Comparison of ENCODE assay signal across 9 cellular contexts in the genomic region with DNA sequence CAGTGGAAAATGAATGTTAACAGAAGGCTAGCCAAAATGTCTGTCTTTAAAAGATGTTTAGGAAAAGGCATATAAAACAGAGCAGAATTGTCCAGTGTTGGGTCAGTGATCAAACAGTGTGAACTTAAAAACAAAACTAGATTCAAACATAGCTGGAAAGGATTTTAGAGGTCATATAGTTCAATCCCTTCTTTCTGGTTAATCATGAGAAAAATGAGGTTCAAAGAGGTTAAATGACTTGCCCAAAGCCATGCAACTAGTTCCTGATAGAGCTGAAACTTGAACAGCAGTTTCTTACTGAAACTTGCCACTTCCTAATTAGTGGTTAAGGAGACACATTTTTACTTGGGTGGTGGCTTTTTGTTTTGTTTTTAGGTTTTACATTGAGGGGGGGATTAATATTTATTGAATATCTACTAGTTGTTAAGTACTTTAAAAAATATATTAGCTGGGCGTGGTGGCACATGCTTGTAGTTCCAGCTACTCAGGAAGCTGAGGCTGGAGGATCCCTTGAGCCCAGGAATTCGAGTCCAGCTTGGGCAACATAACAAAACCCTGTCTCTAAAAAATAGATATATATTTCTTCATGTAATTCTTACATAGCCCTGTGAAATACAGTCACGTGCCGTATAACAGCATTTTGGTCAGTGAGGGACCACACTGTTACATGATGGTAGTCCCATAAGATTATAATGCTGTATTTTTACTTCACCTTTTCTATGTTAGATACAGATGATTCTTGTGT. TPM values are rescaled to one million over a fixed set of nuclear protein-coding genes. Genes with fewer than 3 reads are reported as not detected.
DNase-seq lines count a peak whose midpoint lies in the region; FAIRE-seq and TF ChIP-seq lines count a peak whose summit lies in the region.
"Had no signal": no experiment of that assay in that cellular context is flagged by ENCODE, and none has a peak within 500 bp of the region (broad histone marks: within the 10 kb centered on the region; RNA-seq: fewer than 3 reads in every experiment).

No MANE protein-coding gene starts in this region.

- H2AFZ ChIP-seq in endothelial cell of umbilical vein (ENCODE audit: low read depth, low read length) = no peak overlapping the region

- H3K4me1 ChIP-seq in endothelial cell of umbilical vein (ENCODE audit: control insufficient read depth, extremely low read depth, insufficient read depth, low read length) (peaks cover 78% of the 10 kb centered on the region), stomach (peaks cover 51 to 73% (median 55%) of the 10 kb centered on the region in 4 donors)

- H3K27ac Mint-ChIP-seq in activated CD4-positive, alpha-beta T cell treated with anti-CD3 and anti-CD28 coated beads, Interleukin-2, amount 10 ng/mL, durations not matched to agents 7 days and 5 days = peak overlapping the region; percentile 69

- DNase-seq in activated CD4-positive, alpha-beta T cell treated with anti-CD3 and anti-CD28 coated beads, Interleukin-2, amount 10 ng/mL, durations not matched to agents 7 days and 5 days = no peak
- no peak for DNase-seq in activated CD4-positive, alpha-beta T cell treated with anti-CD3 and anti-CD28 coated beads for 4 hours
- DNase-seq in MV-4-11 (lab: John Stamatoyannopoulos, UW) (peak; percentile 78), endothelial cell of umbilical vein (ENCODE audit: low read depth, low spot score) (peak; percentile 47), stomach (no peak), GM03348 (ENCODE audit: low spot score) (no peak), COLO668 (lab: John Stamatoyannopoulos, UW; ENCODE audit: unreplicated experiment) (no peak), NCI-H1417 (lab: John Stamatoyannopoulos, UW) (no peak)
- DNase-seq: nephron progenitor cell had no signal

- peaks cover 8% of the 10 kb centered on the region for H3K27me3 Mint-ChIP-seq in activated CD4-positive, alpha-beta T cell treated with anti-CD3 and anti-CD28 coated beads, Interleukin-2, amount 10 ng/mL, durations not matched to agents 7 days and 5 days

- H4K20me1 ChIP-seq in endothelial cell of umbilical vein (replicated peaks; ENCODE audit: control insufficient read depth, extremely low read depth, insufficient read depth, low read length) = no peaks in the 10 kb centered on the region

- no peaks in the 10 kb centered on the region for H3K27me3 ChIP-seq in endothelial cell of umbilical vein (ENCODE audit: control insufficient read depth in 2 of 2, insufficient read depth in 2 of 2, low read length in 2 of 2)
- no peaks in the 10 kb centered on the region for H3K27me3 ChIP-seq in stomach

- TF ChIP-seq POLR2A in endothelial cell of umbilical vein (IDR thresholded peaks at IDR 0.05; ENCODE audit: low read depth, low read length) (no peak), stomach (IDR thresholded peaks at IDR 0.05) (no peak)

- H3K27ac ChIP-seq in endothelial cell of umbilical vein (ENCODE audit: insufficient read depth, low read depth, low read length) (peak overlapping the region; percentile 98), stomach (peak overlapping the region; percentile 32 to 76 (median 50))

- peak overlapping the region; percentile 2 for H3K4me3 Mint-ChIP-seq in activated CD4-positive, alpha-beta T cell treated with anti-CD3 and anti-CD28 coated beads, Interleukin-2, amount 10 ng/mL, durations not matched to agents 7 days and 5 days
- H3K4me3 Mint-ChIP-seq: nephron progenitor cell had no signal

- peak; percentile 42 for FAIRE-seq in endothelial cell of umbilical vein (lab: Jason Lieb, UNC)

- BruUV-seq in endothelial cell of umbilical vein (replicated peaks; lab: Mats Ljungman, UMichigan) = TSS peak; percentile 53

- peaks cover 69% of the 10 kb centered on the region for H3K4me1 Mint-ChIP-seq in activated CD4-positive, alpha-beta T cell treated with anti-CD3 and anti-CD28 coated beads, Interleukin-2, amount 10 ng/mL, durations not matched to agents 7 days and 5 days

- dilution Hi-C loops in endothelial cell of umbilical vein (cut with MboI; ENCODE audit: extremely low pct_ligation_motif_present, low sequenced_read_pairs) = no loop called here

- H3K36me3 ChIP-seq in endothelial cell of umbilical vein (ENCODE audit: control insufficient read depth in 2 of 2, extremely low read depth in 1 of 2, insufficient read depth in 2 of 2, low read length in 2 of 2) (peaks cover 5 to 9% of the 10 kb centered on the region in 2 experiments), stomach (peaks cover 12 to 19% (median 18%) of the 10 kb centered on the region in 4 donors)

- TF ChIP-seq CTCF in endothelial cell of umbilical vein (IDR thresholded peaks at IDR 0.05; ENCODE audit: extremely low read depth in 1 of 2, insufficient read depth in 1 of 2, low read depth in 1 of 2, low read length in 2 of 2) = no peak
- no peak for TF ChIP-seq CTCF in stomach (IDR thresholded peaks at IDR 0.05)

- no peak for TF ChIP-seq EP300 in stomach (IDR thresholded peaks at IDR 0.05)

- CTCF ChIA-PET in activated CD4-positive, alpha-beta T cell treated with anti-CD3 and anti-CD28 coated beads, Interleukin-2, amount 10 ng/mL, durations not matched to agents 7 days and 5 days (lab: Charles Lee) = interaction anchor here (1.0 to 1.8 kb wide), 4 partner anchors 9 to 439 kb away, joined by 3 to 9 read pairs (median 4); no protein-coding TSS in a partner anchor
- CTCF ChIA-PET in endothelial cell of umbilical vein (lab: Charles Lee) = interaction anchor here (1.2 to 5.7 kb wide), 11 partner anchors 10 to 84 kb away, joined by 3 to 39 read pairs (median 10); a partner anchor contains a TSS

- H3K9me3 ChIP-seq in endothelial cell of umbilical vein (replicated peaks; ENCODE audit: control insufficient read depth, insufficient read depth, low read length) = no peaks in the 10 kb centered on the region
- no peaks in the 10 kb centered on the region for H3K9me3 ChIP-seq in stomach

- H3K4me2 ChIP-seq in endothelial cell of umbilical vein (ENCODE audit: insufficient read depth, low read length) = peak overlapping the region; percentile 62

- H3K36me3 Mint-ChIP-seq in activated CD4-positive, alpha-beta T cell treated with anti-CD3 and anti-CD28 coated beads, Interleukin-2, amount 10 ng/mL, durations not matched to agents 7 days and 5 days (ENCODE audit: low read depth) = peaks cover 17% of the 10 kb centered on the region

- WGBS in stomach, 5 donors = 61 to 67% (median 63%) methylated on average over 4 of the region's 4 CpGs

- H3K9me3 Mint-ChIP-seq in activated CD4-positive, alpha-beta T cell treated with anti-CD3 and anti-CD28 coated beads, Interleukin-2, amount 10 ng/mL, durations not matched to agents 7 days and 5 days = no peaks in the 10 kb centered on the region
- H3K9me3 Mint-ChIP-seq: nephron progenitor cell had no signal

- no peaks in the 10 kb centered on the region for H3K9me1 ChIP-seq in endothelial cell of umbilical vein (replicated peaks; ENCODE audit: control insufficient read depth, extremely low read depth, insufficient read depth, low read length)

- peak overlapping the region; percentile 73 for H3K9ac ChIP-seq in endothelial cell of umbilical vein (replicated peaks; ENCODE audit: extremely low read depth, insufficient read depth, low read length)

- H3K4me3 ChIP-seq in endothelial cell of umbilical vein (replicated peaks in 1 of 3; ENCODE audit: insufficient read depth in 1 of 3, low read depth in 1 of 3, low read length in 3 of 3) (peak overlapping the region in 1 of 3 experiments; percentile 3), stomach (no peak overlapping the region)

- POLR2A ChIA-PET in activated CD4-positive, alpha-beta T cell treated with anti-CD3 and anti-CD28 coated beads, Interleukin-2, amount 10 ng/mL, durations not matched to agents 7 days and 5 days (lab: Charles Lee) = interaction anchor here (0.5 kb wide), 1 partner anchor 1408 kb away, joined by 4 read pairs; no protein-coding TSS in a partner anchor
- POLR2A ChIA-PET in endothelial cell of umbilical vein (lab: Charles Lee) = interaction anchor here (0.6 to 0.8 kb wide), 2 partner anchors 35 to 86 kb away, joined by 4 to 6 read pairs; a partner anchor contains a TSS

- intact Hi-C loops in endothelial cell of umbilical vein (cut with micrococcal nuclease) (loop anchor here (1.0 to 2.0 kb wide), 4 partner anchors 8 to 75 kb away; no protein-coding TSS in a partner anchor), stomach (cut with DNase I; ENCODE audit: low total_unique reads) (no loop called here)

- H3K79me2 ChIP-seq in endothelial cell of umbilical vein (ENCODE audit: control insufficient read depth, insufficient read depth, low read length) = peaks cover 63% of the 10 kb centered on the region

TF ChIP-seq in endothelial cell of umbilical vein, 7 proteins besides CTCF, POLR2A, EP300 and RAD21 (continues in another document):
- TF ChIP-seq FOS (IDR thresholded peaks at IDR 0.05; ENCODE audit: borderline replicate concordance, insufficient read depth, low read length) (no peak), MYC (IDR thresholded peaks at IDR 0.05; ENCODE audit: low read depth, low read length) (no peak)

RNA-seq across cellular contexts. Expression of a gene that starts 20.4 kb away (rescaled TPM):
- total RNA-seq in activated CD4-positive, alpha-beta T cell treated with anti-CD3 and anti-CD28 coated beads, Interleukin-2, amount 10 ng/mL, durations not matched to agents 7 days and 5 days = 1 to 10 TPM; 5.5 to 5.7 TPM
- total RNA-seq in endothelial cell of umbilical vein (25.4 and 33.7 TPM in 2 replicates), stomach (10 to 100 TPM; 23.9 to 53.1 (median 31.3) TPM)
- polyA plus RNA-seq in endothelial cell of umbilical vein (25.5 and 29.0 TPM in 2 replicates), stomach (1 to 10 TPM; 8.3 to 9.5 (median 9.1) TPM)
- 23.9 and 24.1 TPM in 2 replicates for polyA plus RNA-seq in endothelial cell of umbilical vein (2011; cell fraction: cytosol; rRNA removed)
- polyA plus RNA-seq in endothelial cell of umbilical vein (2011; cell fraction: nucleus; rRNA removed) = 43.8 and 45.3 TPM in 2 replicates
- 21.7 and 26.2 TPM in 2 replicates for polyA plus RNA-seq in endothelial cell of umbilical vein (2012)
- 54.5 and 58.3 TPM in 2 replicates for polyA minus RNA-seq in endothelial cell of umbilical vein
- polyA minus RNA-seq in endothelial cell of umbilical vein (2011; cell fraction: cytosol; rRNA and poly(A)+ RNA removed) = 7.4 TPM
- polyA minus RNA-seq in endothelial cell of umbilical vein (2011; cell fraction: nucleus; rRNA and poly(A)+ RNA removed) = 24.5 and 28.9 TPM in 2 replicates

RNA-seq across cellular contexts. Expression of a gene that starts 34.9 kb away (rescaled TPM):
- total RNA-seq in activated CD4-positive, alpha-beta T cell treated with anti-CD3 and anti-CD28 coated beads, Interleukin-2, amount 10 ng/mL, durations not matched to agents 7 days and 5 days = 1 to 10 TPM; 5.7 to 6.9 TPM
- 87.5 and 88.4 TPM in 2 replicates for total RNA-seq in endothelial cell of umbilical vein
- polyA plus RNA-seq in endothelial cell of umbilical vein = 50.0 and 53.3 TPM in 2 replicates
- 42.2 and 64.7 TPM in 2 replicates for polyA plus RNA-seq in endothelial cell of umbilical vein (2011; cell fraction: cytosol; rRNA removed)
- polyA plus RNA-seq in endothelial cell of umbilical vein (2011; cell fraction: nucleus; rRNA removed) = 85.1 and 86.5 TPM in 2 replicates
- polyA plus RNA-seq in endothelial cell of umbilical vein (2012) = 68.4 and 77.9 TPM in 2 replicates
- polyA minus RNA-seq in endothelial cell of umbilical vein = 42.6 and 64.3 TPM in 2 replicates
- polyA minus RNA-seq in endothelial cell of umbilical vein (2011; cell fraction: cytosol; rRNA and poly(A)+ RNA removed) = 0.51 TPM
- 27.5 and 38.0 TPM in 2 replicates for polyA minus RNA-seq in endothelial cell of umbilical vein (2011; cell fraction: nucleus; rRNA and poly(A)+ RNA removed)
- 10 to 100 TPM in 2 of 5 donors, 1 to 10 TPM in 2, not detected in 1; 2.7 to 61.3 (median 16.6) TPM for total RNA-seq in stomach
- 10 to 100 TPM in 2 of 3 donors, 1 to 10 TPM in 1; 6.4 to 17.0 (median 16.3) TPM for polyA plus RNA-seq in stomach

Comparison
In these comparisons a context has a peak if more than half of its experiments do, and no peak if none do; other contexts are left out.
1. DNase-seq: peak in MV-4-11 (single experiment) and endothelial cell of umbilical vein (single experiment); none in activated CD4-positive, alpha-beta T cell treated with anti-CD3 and anti-CD28 coated beads, Interleukin-2, amount 10 ng/mL, durations not matched to agents 7 days and 5 days (single experiment), activated CD4-positive, alpha-beta T cell treated with anti-CD3 and anti-CD28 coated beads for 4 hours (0 of 2), stomach (single experiment), GM03348 (single experiment), COLO668 (single experiment) and NCI-H1417 (0 of 3).